10 cellular contexts compared by ENCODE assay signal in genomic region chr2:179268277-179268935, GRCh38. TPM values are rescaled to one million over a fixed set of nuclear protein-coding genes. Genes with fewer than 3 reads are reported as not detected.
DNase-seq lines count a peak whose midpoint lies in the region; ATAC-seq and TF ChIP-seq lines count a peak whose summit lies in the region.
"Had no signal": no experiment of that assay in that cellular context is flagged by ENCODE, and none has a peak within 500 bp of the region (broad histone marks: within the 10 kb centered on the region; RNA-seq: fewer than 3 reads in every experiment).

No MANE protein-coding gene starts in this region.

- H3K4me1 Mint-ChIP-seq in Calu3 (ENCODE audit: low read depth, unreplicated experiment) = peaks cover 77% of the 10 kb centered on the region
- H3K4me1 Mint-ChIP-seq in T-helper 17 cell = peaks cover 6% of the 10 kb centered on the region
- H3K4me1 Mint-ChIP-seq in T-cell = peaks cover 10 to 18% (median 10%) of the 10 kb centered on the region in 3 donors

- peak in 1 of 2 donors; percentile 13 for TF ChIP-seq EP300 in tibial nerve (IDR thresholded peaks at IDR 0.05)

- CTCF ChIA-PET in Calu3 (lab: Charles Lee) (interaction anchor here (0.6 to 1.3 kb wide), 8 partner anchors 8 to 93 kb away, joined by 3 to 5 read pairs (median 3); no protein-coding TSS in a partner anchor), T-cell (lab: Charles Lee) (no interaction called here)

- H3K9me3 Mint-ChIP-seq in Calu3 (ENCODE audit: low read depth, unreplicated experiment) (peaks cover 2% of the 10 kb centered on the region), T-cell (no peaks in the 10 kb centered on the region)
- H3K9me3 Mint-ChIP-seq: activated naive CD4-positive, alpha-beta T cell treated with anti-CD3 and anti-CD28 coated beads, Interleukin-2, amount 50 U/mL, for 24 hours had no signal

- BruUV-seq in Calu3 (replicated peaks; lab: Mats Ljungman, UMichigan) = no TSS peak

- peaks cover 0 to 48% (median 23%) of the 10 kb centered on the region in 4 donors for H3K4me1 ChIP-seq in tibial nerve

- H3K36me3 ChIP-seq in tibial nerve = no peaks in the 10 kb centered on the region
- H3K36me3 ChIP-seq: neutrophil had no signal

- no peak for TF ChIP-seq POLR2A in tibial nerve (IDR thresholded peaks at IDR 0.05)

- no peak overlapping the region for H3K4me3 Mint-ChIP-seq in Calu3 (ENCODE audit: low read depth, unreplicated experiment)
- H3K4me3 Mint-ChIP-seq in T-helper 17 cell = no peak overlapping the region
- no peak overlapping the region for H3K4me3 Mint-ChIP-seq in T-cell
- H3K4me3 Mint-ChIP-seq: activated naive CD4-positive, alpha-beta T cell treated with anti-CD3 and anti-CD28 coated beads, Interleukin-2, amount 50 U/mL, for 24 hours had no signal

- DNase-seq in Calu3 = peak; percentile 76
- DNase-seq in M059J (ENCODE audit: low read depth) = peak; percentile 86
- peak; percentile 99 for DNase-seq in epithelial cell of esophagus (ENCODE audit: low read depth)
- no peak for DNase-seq in T-helper 17 cell
- no peak for DNase-seq in tibial nerve (ENCODE audit: low spot score in 2 of 2)
- no peak for DNase-seq in T-cell

- peak; percentile 35 for ATAC-seq in GM21367 (IDR thresholded peaks at IDR 0.05; ENCODE audit: unreplicated experiment)
- ATAC-seq in T-helper 17 cell = no peak
- ATAC-seq in T-cell (replicated peaks in 1 of 4) = no peak
- no peak for ATAC-seq in GM18867 (IDR thresholded peaks at IDR 0.05; ENCODE audit: unreplicated experiment)

- TF ChIP-seq CTCF in Calu3 (IDR thresholded peaks at IDR 0.05; ENCODE audit: unreplicated experiment) (no peak), epithelial cell of esophagus (IDR thresholded peaks at IDR 0.05; ENCODE audit: insufficient read depth, low read depth, low read length, missing control alignments) (no peak), tibial nerve (IDR thresholded peaks at IDR 0.05) (no peak)

- H3K27me3 Mint-ChIP-seq in Calu3 (ENCODE audit: unreplicated experiment) (no peaks in the 10 kb centered on the region), T-helper 17 cell (peaks cover 43% of the 10 kb centered on the region), T-cell (peaks cover 18 to 25% of the 10 kb centered on the region in 2 donors)

- intact Hi-C loops in Calu3 (cut with micrococcal nuclease; ENCODE audit: unreplicated experiment) = no loop called here

- WGBS in tibial nerve, 2 donors = 41 to 65% methylated on average over 1 of the region's 1 CpG

- POLR2A ChIA-PET in T-cell (lab: Charles Lee) = interaction anchor here in 1 of 2 donors (0.6 kb wide), 1 partner anchor 984 kb away, joined by 3 read pairs; no protein-coding TSS in a partner anchor

- no peaks in the 10 kb centered on the region for H3K9me3 ChIP-seq in T-helper 17 cell (ENCODE audit: control insufficient read depth, low read length, poor library complexity, severe bottlenecking)
- H3K9me3 ChIP-seq in tibial nerve = no peaks in the 10 kb centered on the region
- H3K9me3 ChIP-seq: neutrophil had no signal

- H3K27ac ChIP-seq in tibial nerve = peak overlapping the region in 2 of 4 donors; percentile 58 to 76
- H3K27ac ChIP-seq: neutrophil had no signal

- no peaks in the 10 kb centered on the region for H3K27me3 ChIP-seq in tibial nerve
- H3K27me3 ChIP-seq: neutrophil had no signal

- H3K4me3 ChIP-seq in epithelial cell of esophagus (ENCODE audit: low read length) = no peak overlapping the region
- no peak overlapping the region for H3K4me3 ChIP-seq in tibial nerve

- H3K36me3 Mint-ChIP-seq in Calu3 (ENCODE audit: insufficient read depth, unreplicated experiment) = peaks cover 43% of the 10 kb centered on the region
- no peaks in the 10 kb centered on the region for H3K36me3 Mint-ChIP-seq in T-helper 17 cell (ENCODE audit: low read depth)
- no peaks in the 10 kb centered on the region for H3K36me3 Mint-ChIP-seq in T-cell
- H3K36me3 Mint-ChIP-seq: activated naive CD4-positive, alpha-beta T cell treated with anti-CD3 and anti-CD28 coated beads, Interleukin-2, amount 50 U/mL, for 24 hours had no signal

- H3K27ac Mint-ChIP-seq in Calu3 (ENCODE audit: unreplicated experiment) (peak overlapping the region; percentile 90), T-helper 17 cell (no peak overlapping the region), T-cell (no peak overlapping the region)
- H3K27ac Mint-ChIP-seq: activated naive CD4-positive, alpha-beta T cell treated with anti-CD3 and anti-CD28 coated beads, Interleukin-2, amount 50 U/mL, for 24 hours had no signal

RNA-seq across cellular contexts. Expression of gene SESTD1, which starts 3.8 kb away (rescaled TPM):
- 135 and 145 TPM in 2 replicates for total RNA-seq in Calu3 (2022)
- total RNA-seq in M059J (2014; rRNA removed; shearing (Covaris generic)) = 4.4 and 7.1 TPM in 2 replicates
- 10 to 100 TPM; 16.1 to 16.3 TPM for total RNA-seq in T-helper 17 cell
- total RNA-seq in tibial nerve = 10 to 100 TPM; 62.1 to 82.4 (median 73.1) TPM
- 10 to 100 TPM in 2 of 5 donors, 1 to 10 TPM in 3; 4.8 to 13.7 (median 5.5) TPM for total RNA-seq in T-cell

Comparison
In these comparisons a context has a peak if more than half of its experiments do, and no peak if none do; other contexts are left out.
1. DNase-seq: peak in Calu3 (single experiment), M059J (single experiment) and epithelial cell of esophagus (single experiment); none in T-helper 17 cell (0 of 3), tibial nerve (0 of 2) and T-cell (0 of 34).